4 cellular contexts compared by ENCODE assay signal in the genomic region with DNA sequence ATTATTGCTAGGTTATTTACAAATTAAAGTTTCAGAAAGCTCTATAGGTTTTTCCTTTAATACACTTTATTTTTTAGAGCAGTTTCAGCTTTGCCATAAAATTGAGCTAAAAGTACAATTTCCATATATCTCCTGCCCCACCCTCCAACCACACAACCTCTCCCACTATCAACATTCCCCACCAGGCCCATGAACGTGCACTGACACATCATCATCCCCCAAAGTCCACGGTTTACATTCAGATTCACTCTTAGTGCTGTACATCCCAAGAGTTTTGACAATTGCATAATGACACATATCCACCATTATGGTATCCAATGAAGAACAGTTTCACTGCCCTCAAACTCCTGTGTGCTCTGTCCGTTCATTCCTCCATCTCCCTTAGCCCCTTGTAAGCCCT.
"Had no signal": no experiment of that assay in that cellular context is flagged by ENCODE, and none has a peak within 500 bp of the region (broad histone marks: within the 10 kb centered on the region; RNA-seq: fewer than 3 reads in every experiment).

No MANE protein-coding gene starts in this region.

- DNase-seq: H9, HCEC 1CT had no signal

- H3K4me3 ChIP-seq: GM23338 had no signal

- H3K27ac ChIP-seq: HL-60 had no signal
